In genomic region chr21:32391755-32392154, GRCh38 we compare ENCODE assay signal across 1 cellular context.
TF ChIP-seq lines count a peak whose summit lies in the region.

No MANE protein-coding gene starts in this region.

TF ChIP-seq in GM23338, 12 proteins besides CTCF, POLR2A, EP300 and RAD21 (continued from another document):
- TF ChIP-seq ZNF331 (CRISPR knock-in tag; IDR thresholded peaks at IDR 0.05; ENCODE audit: low read depth): no peak
- TF ChIP-seq ETS1 (IDR thresholded peaks at IDR 0.05): no peak
- TF ChIP-seq CREB1 (CRISPR knock-in tag; IDR thresholded peaks at IDR 0.05; ENCODE audit: low read depth): no peak
- TF ChIP-seq JUNB (IDR thresholded peaks at IDR 0.05; ENCODE audit: unreplicated experiment): no peak
- TF ChIP-seq STAT1 (IDR thresholded peaks at IDR 0.05; ENCODE audit: unreplicated experiment): no peak
- no peak for TF ChIP-seq NANOG (IDR thresholded peaks at IDR 0.05; ENCODE audit: borderline replicate concordance)
